In genomic region chr16:4847774-4848587, GRCh38 we compare ENCODE assay signal across 8 cellular contexts. TPM values are rescaled to one million over a fixed set of nuclear protein-coding genes. Genes with fewer than 3 reads are reported as not detected.
DNase-seq lines count a peak whose midpoint lies in the region; ATAC-seq, FAIRE-seq and TF ChIP-seq lines count a peak whose summit lies in the region.

No MANE protein-coding gene starts in this region.

- under 1% methylated on average over 83 of the region's 83 CpGs for WGBS in HUES64
- WGBS in HepG2 (ENCODE audit: low lambda C conversion rate): 3% methylated on average over 6 of the region's 83 CpGs

- H3K36me3 ChIP-seq in DOHH2 (ENCODE audit: control insufficient read depth, low read length): peaks cover 53% of the 10 kb centered on the region
- peaks cover 31% of the 10 kb centered on the region for H3K36me3 ChIP-seq in HUES64 (ENCODE audit: insufficient read depth, low read length)
- peaks cover 45% of the 10 kb centered on the region for H3K36me3 ChIP-seq in WERI-Rb-1
- peaks cover 5% of the 10 kb centered on the region for H3K36me3 ChIP-seq in colonic mucosa
- H3K36me3 ChIP-seq in HepG2 (replicated peaks in 1 of 2; ENCODE audit: control insufficient read depth in 1 of 2, insufficient read depth in 2 of 2, low read length in 2 of 2): peaks cover 2 to 21% of the 10 kb centered on the region in 2 experiments; a peak in 3 of 5 replicates

- no peak for FAIRE-seq in HepG2 (lab: Jason Lieb, UNC)

- peak overlapping the region; percentile 53 for H3K27ac ChIP-seq in DOHH2 (ENCODE audit: low read depth, low read length)
- peak overlapping the region; percentile 93 for H3K27ac ChIP-seq in HUES64 (ENCODE audit: low read depth, low read length)
- H3K27ac ChIP-seq in WERI-Rb-1: peak overlapping the region; percentile 95
- H3K27ac ChIP-seq in colonic mucosa: peak overlapping the region; percentile 98
- peak overlapping the region; percentile 95 for H3K27ac ChIP-seq in HepG2 (ENCODE audit: extremely low read length, insufficient read depth, low read length)

- H3K79me2 ChIP-seq in DOHH2 (ENCODE audit: control insufficient read depth, low read length) (peaks cover 95% of the 10 kb centered on the region), HepG2 (ENCODE audit: insufficient read depth, low read length) (peaks cover 81% of the 10 kb centered on the region)

- no peak overlapping the region for H2AFZ ChIP-seq in HepG2 (ENCODE audit: low read length)

- intact Hi-C loops in colonic mucosa (cut with DNase I) (no loop called here), HepG2 (cut with micrococcal nuclease; ENCODE audit: unreplicated experiment) (loop anchor here (1.0 kb wide), 1 partner anchor 108 kb away; no protein-coding TSS in a partner anchor)

- H3K4me1 ChIP-seq in DOHH2 (ENCODE audit: control insufficient read depth, low read length) (peaks cover 38% of the 10 kb centered on the region), HUES64 (ENCODE audit: insufficient read depth, low read length) (peaks cover 12% of the 10 kb centered on the region; the same call in 1 of the 2 replicates), colonic mucosa (peaks cover 34% of the 10 kb centered on the region), HepG2 (ENCODE audit: insufficient read depth, low read length) (peaks cover 52% of the 10 kb centered on the region)

- TF ChIP-seq EP300 in HepG2 (IDR thresholded peaks at IDR 0.05; ENCODE audit: low read depth in 2 of 2, low read length in 2 of 2) (no peak), HepG2 (CRISPR knock-in tag; IDR thresholded peaks at IDR 0.05; ENCODE audit: borderline replicate concordance) (no peak)

- H4K20me1 ChIP-seq in DOHH2 (ENCODE audit: control insufficient read depth, insufficient read depth, low read depth, low read length) (peaks cover 39% of the 10 kb centered on the region; the same call in 1 of the 2 replicates), HepG2 (ENCODE audit: insufficient read depth, low read length) (peaks cover 45% of the 10 kb centered on the region)

- TF ChIP-seq POLR2A in HepG2 (IDR thresholded peaks at IDR 0.05; ENCODE audit: insufficient read depth in 1 of 2, low read depth in 2 of 2, low read length in 2 of 2): no peak

- H3F3A ChIP-seq in DOHH2 (ENCODE audit: control insufficient read depth, insufficient read depth): 0 out of 2 replicates have a peak, but pooled peaks cover 2% of the 10 kb centered on the region

- H3K4me2 ChIP-seq in DOHH2 (ENCODE audit: low read length): peak overlapping the region; percentile 88
- H3K4me2 ChIP-seq in HepG2 (ENCODE audit: low read depth, low read length): peak overlapping the region; percentile 98

- in situ Hi-C loops in HepG2 (cut with HindIII; ENCODE audit: extremely low pct_ligation_motif_present, low pct_unique_long_range_greater_than_20kb): loop anchor here (5.0 kb wide), 1 partner anchor 109 kb away; the partner anchor contains the start of gene SEC14L5

- 0 out of 2 replicates have a peak, but pooled peaks have one; percentile 14 for TF ChIP-seq RAD21 in HepG2 (CRISPR knock-in tag; IDR thresholded peaks at IDR 0.05)

- BruUV-seq in HepG2 (replicated peaks; lab: Mats Ljungman, UMichigan): no TSS peak

- H3K9ac ChIP-seq in HUES64 (ENCODE audit: low read depth, low read length): peak overlapping the region; percentile 85
- peak overlapping the region; percentile 95 to 96 for H3K9ac ChIP-seq in colonic mucosa (ENCODE audit: low read depth in 2 of 2, low read length in 2 of 2)
- H3K9ac ChIP-seq in HepG2 (ENCODE audit: insufficient read depth, low read depth, low read length): peak overlapping the region; percentile 93

- H3K9me3 ChIP-seq in DOHH2 (ENCODE audit: control insufficient read depth, insufficient read depth, low read length): no peaks in the 10 kb centered on the region
- no peaks in the 10 kb centered on the region for H3K9me3 ChIP-seq in HUES64 (ENCODE audit: insufficient read depth, low read depth, low read length)
- no peaks in the 10 kb centered on the region for H3K9me3 ChIP-seq in WERI-Rb-1 (ENCODE audit: severe bottlenecking)
- H3K9me3 ChIP-seq in colonic mucosa: no peaks in the 10 kb centered on the region
- no peaks in the 10 kb centered on the region for H3K9me3 ChIP-seq in HepG2 (ENCODE audit: low read length)

- peak overlapping the region; percentile 91 for H3K4me3 ChIP-seq in DOHH2 (ENCODE audit: low read length)
- H3K4me3 ChIP-seq in HUES64 (ENCODE audit: low read length): peak overlapping the region; percentile 80
- H3K4me3 ChIP-seq in WERI-Rb-1 (ENCODE audit: low read depth, low read length): peak overlapping the region; percentile 95
- peak overlapping the region; percentile 87 for H3K4me3 ChIP-seq in colonic mucosa
- H3K4me3 ChIP-seq in HepG2 (replicated peaks in 1 of 3; ENCODE audit: insufficient read depth in 1 of 3, low read depth in 2 of 3, low read length in 3 of 3): peak overlapping the region; percentile 88 to 98 (median 94)

- no peaks in the 10 kb centered on the region for H3K9me2 ChIP-seq in DOHH2 (replicated peaks; ENCODE audit: control insufficient read depth, low read length)

- H3K27me3 ChIP-seq in DOHH2 (ENCODE audit: control insufficient read depth, low read length): no peaks in the 10 kb centered on the region
- H3K27me3 ChIP-seq in HUES64 (ENCODE audit: insufficient read depth, low read length): no peaks in the 10 kb centered on the region
- no peaks in the 10 kb centered on the region for H3K27me3 ChIP-seq in WERI-Rb-1 (ENCODE audit: insufficient read depth, low read depth, severe bottlenecking)
- no peaks in the 10 kb centered on the region for H3K27me3 ChIP-seq in colonic mucosa
- H3K27me3 ChIP-seq in HepG2 (ENCODE audit: control insufficient read depth in 1 of 2, insufficient read depth in 2 of 2, low read length in 2 of 2): peaks cover 0 to 4% of the 10 kb centered on the region in 2 experiments; a peak in 1 of 5 replicates

- POLR2A ChIA-PET in HepG2 (lab: Yijun Ruan, JAX): interaction anchor here (0.6 to 3.9 kb wide), 7 partner anchors 19 to 113 kb away, joined by 3 to 13 read pairs (median 3); partner anchors contain the start of genes ANKS3, DNAAF8 and SEC14L5

- DNase-seq in WERI-Rb-1 (no peak), colonic mucosa (peak; percentile 53), HepG2 (ENCODE audit: low spot score) (peak; percentile 29), NCI-H446 treated with DMSO at 0.1 percent for 48 hours (lab: John Stamatoyannopoulos, UW) (no peak)
- DNase-seq in stimulated activated CD4-positive, alpha-beta T cell treated with anti-CD3 and anti-CD28 coated beads, TNF-alpha, amount 100 ng/mL, for 24 hours (ENCODE audit: low read depth in 3 of 3): peak; percentile 14 to 39 (median 22)

- TF ChIP-seq CTCF in DOHH2 (IDR thresholded peaks at IDR 0.05; ENCODE audit: low read depth, low read length, poor library complexity, severe bottlenecking): no peak
- no peak for TF ChIP-seq CTCF in WERI-Rb-1 (IDR thresholded peaks at IDR 0.05; ENCODE audit: low read depth, low read length)
- TF ChIP-seq CTCF in colonic mucosa (IDR thresholded peaks at IDR 0.05): no peak
- TF ChIP-seq CTCF in HepG2 (CRISPR knock-in tag; IDR thresholded peaks at IDR 0.05): no peak

- CTCF ChIA-PET in HepG2 (lab: Yijun Ruan, JAX; ENCODE audit: low intra/inter-chr PET ratio, low total read pairs): interaction anchor here (1.3 kb wide), 1 partner anchor 108 kb away, joined by 3 read pairs; no protein-coding TSS in a partner anchor

- peak; percentile 29 for ATAC-seq in GM21526 (IDR thresholded peaks at IDR 0.05; ENCODE audit: low FRiP score, unreplicated experiment)
- peak; percentile 61 for ATAC-seq in HepG2

RNA-seq across cellular contexts. Expression of gene UBN1, which starts 0.7 kb away (rescaled TPM):
- polyA plus RNA-seq in HUES64 (2013, experiment 1 of 2): 24.3 TPM
- polyA plus RNA-seq in HUES64 (2013, experiment 2 of 2): 23.8 TPM
- total RNA-seq in colonic mucosa (10 to 100 TPM; 34.7 to 41.7 TPM), HepG2 (2016; rRNA removed; fragmentation: Illumina TruSeq; extraction: Trizol) (19.4 and 23.5 TPM in 2 replicates)
- total RNA-seq in HepG2 (2016; cell fraction: cytosol; rRNA removed; fragmentation: Illumina TruSeq; extraction: Trizol; ENCODE audit: low read depth): 3.2 and 3.4 TPM in 2 replicates
- total RNA-seq in HepG2 (2016; cell fraction: insoluble cytoplasmic fraction; rRNA removed; fragmentation: Illumina TruSeq; extraction: Trizol): 16.5 and 23.4 TPM in 2 replicates
- 7.7 and 8.3 TPM in 2 replicates for total RNA-seq in HepG2 (2016; cell fraction: membrane; rRNA removed; fragmentation: Illumina TruSeq; extraction: Trizol)
- total RNA-seq in HepG2 (2016; cell fraction: nucleus; rRNA removed; fragmentation: Illumina TruSeq; extraction: Trizol): 21.8 and 22.1 TPM in 2 replicates
- polyA plus RNA-seq in HepG2 (2011; rRNA removed): 10.6 TPM in 2 replicates
- 6.2 and 7.7 TPM in 2 replicates for polyA plus RNA-seq in HepG2 (2011; cell fraction: cytosol; rRNA removed)
- 31.3 and 37.9 TPM in 2 replicates for polyA plus RNA-seq in HepG2 (2011; cell fraction: nucleus; rRNA removed)
- 12.1 and 15.1 TPM in 2 replicates for polyA plus RNA-seq in HepG2 (2012)
- 0.95 and 1.1 TPM in 2 replicates for polyA plus RNA-seq in HepG2 (2016; cell fraction: cytosol; fragmentation: Illumina TruSeq; extraction: Trizol; ENCODE audit: low read depth)
- 13.1 and 16.1 TPM in 2 replicates for polyA plus RNA-seq in HepG2 (2016; cell fraction: insoluble cytoplasmic fraction; fragmentation: Illumina TruSeq; extraction: Trizol; ENCODE audit: low read depth)
- 2.9 and 3.3 TPM in 2 replicates for polyA plus RNA-seq in HepG2 (2016; cell fraction: membrane; fragmentation: Illumina TruSeq; extraction: Trizol; ENCODE audit: low read depth)
- polyA plus RNA-seq in HepG2 (2016; cell fraction: nucleus; fragmentation: Illumina TruSeq; extraction: Trizol; ENCODE audit: insufficient read depth, low read depth): 28.3 and 29.1 TPM in 2 replicates
- 31.7 and 41.5 TPM in 2 replicates for polyA minus RNA-seq in HepG2 (2011; rRNA and poly(A)+ RNA removed; ENCODE audit: low replicate concordance)
- 9.0 and 10.1 TPM in 2 replicates for polyA minus RNA-seq in HepG2 (2011; cell fraction: cytosol; rRNA and poly(A)+ RNA removed)
- 20.9 and 24.1 TPM in 2 replicates for polyA minus RNA-seq in HepG2 (2011; cell fraction: nucleus; rRNA and poly(A)+ RNA removed)

RNA-seq across cellular contexts. Expression of gene GLYR1, which starts 0.9 kb away (rescaled TPM):
- polyA plus RNA-seq in HUES64 (2013, experiment 1 of 2): 76.8 TPM
- polyA plus RNA-seq in HUES64 (2013, experiment 2 of 2): 75.1 TPM
- total RNA-seq in colonic mucosa: 100 to 1,000 TPM; 112 to 134 TPM
- 48.7 and 65.0 TPM in 2 replicates for total RNA-seq in HepG2 (2016; rRNA removed; fragmentation: Illumina TruSeq; extraction: Trizol)
- 15.9 and 19.4 TPM in 2 replicates for total RNA-seq in HepG2 (2016; cell fraction: cytosol; rRNA removed; fragmentation: Illumina TruSeq; extraction: Trizol; ENCODE audit: low read depth)
- 45.2 and 62.7 TPM in 2 replicates for total RNA-seq in HepG2 (2016; cell fraction: insoluble cytoplasmic fraction; rRNA removed; fragmentation: Illumina TruSeq; extraction: Trizol)
- total RNA-seq in HepG2 (2016; cell fraction: membrane; rRNA removed; fragmentation: Illumina TruSeq; extraction: Trizol): 15.9 and 18.0 TPM in 2 replicates
- 42.0 and 52.4 TPM in 2 replicates for total RNA-seq in HepG2 (2016; cell fraction: nucleus; rRNA removed; fragmentation: Illumina TruSeq; extraction: Trizol)
- 28.3 and 35.0 TPM in 2 replicates for polyA plus RNA-seq in HepG2 (2011; rRNA removed)
- 19.7 and 20.6 TPM in 2 replicates for polyA plus RNA-seq in HepG2 (2011; cell fraction: cytosol; rRNA removed)
- polyA plus RNA-seq in HepG2 (2011; cell fraction: nucleus; rRNA removed): 37.8 and 42.0 TPM in 2 replicates
- polyA plus RNA-seq in HepG2 (2012): 24.7 and 35.3 TPM in 2 replicates
- polyA plus RNA-seq in HepG2 (2016; cell fraction: cytosol; fragmentation: Illumina TruSeq; extraction: Trizol; ENCODE audit: low read depth): 5.7 and 7.1 TPM in 2 replicates
- 52.7 and 61.5 TPM in 2 replicates for polyA plus RNA-seq in HepG2 (2016; cell fraction: insoluble cytoplasmic fraction; fragmentation: Illumina TruSeq; extraction: Trizol; ENCODE audit: low read depth)
- polyA plus RNA-seq in HepG2 (2016; cell fraction: membrane; fragmentation: Illumina TruSeq; extraction: Trizol; ENCODE audit: low read depth): 9.9 and 13.3 TPM in 2 replicates
- polyA plus RNA-seq in HepG2 (2016; cell fraction: nucleus; fragmentation: Illumina TruSeq; extraction: Trizol; ENCODE audit: insufficient read depth, low read depth): 79.5 and 95.5 TPM in 2 replicates
- polyA minus RNA-seq in HepG2 (2011; rRNA and poly(A)+ RNA removed; ENCODE audit: low replicate concordance): 31.8 and 71.0 TPM in 2 replicates
- polyA minus RNA-seq in HepG2 (2011; cell fraction: cytosol; rRNA and poly(A)+ RNA removed): 7.9 and 8.7 TPM in 2 replicates
- 30.6 and 30.8 TPM in 2 replicates for polyA minus RNA-seq in HepG2 (2011; cell fraction: nucleus; rRNA and poly(A)+ RNA removed)

RNA-seq across cellular contexts. Expression of gene ROGDI, which starts 45.5 kb away (rescaled TPM):
- 19.6 TPM for polyA plus RNA-seq in HUES64 (2013, experiment 1 of 2)
- polyA plus RNA-seq in HUES64 (2013, experiment 2 of 2): 19.6 TPM
- 10 to 100 TPM; 18.1 to 23.9 TPM for total RNA-seq in colonic mucosa
- total RNA-seq in HepG2 (2016; rRNA removed; fragmentation: Illumina TruSeq; extraction: Trizol): 16.8 and 19.2 TPM in 2 replicates
- total RNA-seq in HepG2 (2016; cell fraction: cytosol; rRNA removed; fragmentation: Illumina TruSeq; extraction: Trizol; ENCODE audit: low read depth): 22.3 and 22.8 TPM in 2 replicates
- 15.4 and 17.5 TPM in 2 replicates for total RNA-seq in HepG2 (2016; cell fraction: insoluble cytoplasmic fraction; rRNA removed; fragmentation: Illumina TruSeq; extraction: Trizol)
- 24.2 and 30.2 TPM in 2 replicates for total RNA-seq in HepG2 (2016; cell fraction: membrane; rRNA removed; fragmentation: Illumina TruSeq; extraction: Trizol)
- 11.4 and 14.7 TPM in 2 replicates for total RNA-seq in HepG2 (2016; cell fraction: nucleus; rRNA removed; fragmentation: Illumina TruSeq; extraction: Trizol)
- 42.1 and 55.9 TPM in 2 replicates for polyA plus RNA-seq in HepG2 (2011; rRNA removed)
- polyA plus RNA-seq in HepG2 (2011; cell fraction: cytosol; rRNA removed): 28.6 and 42.0 TPM in 2 replicates
- 210 and 224 TPM in 2 replicates for polyA plus RNA-seq in HepG2 (2011; cell fraction: nucleus; rRNA removed)
- polyA plus RNA-seq in HepG2 (2012): 19.5 and 23.7 TPM in 2 replicates
- polyA plus RNA-seq in HepG2 (2016; cell fraction: cytosol; fragmentation: Illumina TruSeq; extraction: Trizol; ENCODE audit: low read depth): 25.8 and 30.9 TPM in 2 replicates
- 20.1 TPM in 2 replicates for polyA plus RNA-seq in HepG2 (2016; cell fraction: insoluble cytoplasmic fraction; fragmentation: Illumina TruSeq; extraction: Trizol; ENCODE audit: low read depth)
- polyA plus RNA-seq in HepG2 (2016; cell fraction: membrane; fragmentation: Illumina TruSeq; extraction: Trizol; ENCODE audit: low read depth): 27.7 and 34.1 TPM in 2 replicates
- 40.1 and 43.8 TPM in 2 replicates for polyA plus RNA-seq in HepG2 (2016; cell fraction: nucleus; fragmentation: Illumina TruSeq; extraction: Trizol; ENCODE audit: insufficient read depth, low read depth)
- polyA minus RNA-seq in HepG2 (2011; rRNA and poly(A)+ RNA removed; ENCODE audit: low replicate concordance): 13.8 and 24.1 TPM in 2 replicates
- 7.8 and 9.9 TPM in 2 replicates for polyA minus RNA-seq in HepG2 (2011; cell fraction: cytosol; rRNA and poly(A)+ RNA removed)
- polyA minus RNA-seq in HepG2 (2011; cell fraction: nucleus; rRNA and poly(A)+ RNA removed): 13.5 and 14.2 TPM in 2 replicates

RNA-seq across cellular contexts. Expression of gene SMIM22, which starts 52.8 kb away (rescaled TPM):
- not detected for polyA plus RNA-seq in HUES64 (2013, experiment 1 of 2)
- polyA plus RNA-seq in HUES64 (2013, experiment 2 of 2): not detected
- total RNA-seq in colonic mucosa: 100 to 1,000 TPM; 361 to 457 TPM
- not detected in 2 replicates for total RNA-seq in HepG2 (2016; rRNA removed; fragmentation: Illumina TruSeq; extraction: Trizol)
- total RNA-seq in HepG2 (2016; cell fraction: cytosol; rRNA removed; fragmentation: Illumina TruSeq; extraction: Trizol; ENCODE audit: low read depth): not detected in 2 replicates
- not detected in 2 replicates for total RNA-seq in HepG2 (2016; cell fraction: insoluble cytoplasmic fraction; rRNA removed; fragmentation: Illumina TruSeq; extraction: Trizol)
- not detected in 2 replicates for total RNA-seq in HepG2 (2016; cell fraction: membrane; rRNA removed; fragmentation: Illumina TruSeq; extraction: Trizol)
- not detected in 2 replicates for total RNA-seq in HepG2 (2016; cell fraction: nucleus; rRNA removed; fragmentation: Illumina TruSeq; extraction: Trizol)
- polyA plus RNA-seq in HepG2 (2011; rRNA removed): not detected in 2 replicates
- polyA plus RNA-seq in HepG2 (2011; cell fraction: cytosol; rRNA removed): not detected in 2 replicates
- not detected in 2 replicates for polyA plus RNA-seq in HepG2 (2011; cell fraction: nucleus; rRNA removed)
- polyA plus RNA-seq in HepG2 (2012): 0.52 TPM in 1 of 2 replicates, not detected in the other
- polyA plus RNA-seq in HepG2 (2016; cell fraction: cytosol; fragmentation: Illumina TruSeq; extraction: Trizol; ENCODE audit: low read depth): not detected in 2 replicates
- not detected in 2 replicates for polyA plus RNA-seq in HepG2 (2016; cell fraction: insoluble cytoplasmic fraction; fragmentation: Illumina TruSeq; extraction: Trizol; ENCODE audit: low read depth)
- not detected in 2 replicates for polyA plus RNA-seq in HepG2 (2016; cell fraction: membrane; fragmentation: Illumina TruSeq; extraction: Trizol; ENCODE audit: low read depth)
- not detected in 2 replicates for polyA plus RNA-seq in HepG2 (2016; cell fraction: nucleus; fragmentation: Illumina TruSeq; extraction: Trizol; ENCODE audit: insufficient read depth, low read depth)
- not detected in 2 replicates for polyA minus RNA-seq in HepG2 (2011; rRNA and poly(A)+ RNA removed; ENCODE audit: low replicate concordance)
- polyA minus RNA-seq in HepG2 (2011; cell fraction: cytosol; rRNA and poly(A)+ RNA removed): not detected in 2 replicates
- not detected in 2 replicates for polyA minus RNA-seq in HepG2 (2011; cell fraction: nucleus; rRNA and poly(A)+ RNA removed)

RNA-seq across cellular contexts. Expression of gene SEPTIN12, which starts 59.8 kb away (rescaled TPM):
- polyA plus RNA-seq in HUES64 (2013, experiment 1 of 2): not detected
- polyA plus RNA-seq in HUES64 (2013, experiment 2 of 2): not detected
- total RNA-seq in colonic mucosa (not detected), HepG2 (2016; rRNA removed; fragmentation: Illumina TruSeq; extraction: Trizol) (0.22 TPM in 1 of 2 replicates, not detected in the other)
- total RNA-seq in HepG2 (2016; cell fraction: cytosol; rRNA removed; fragmentation: Illumina TruSeq; extraction: Trizol; ENCODE audit: low read depth): not detected in 2 replicates
- not detected in 2 replicates for total RNA-seq in HepG2 (2016; cell fraction: insoluble cytoplasmic fraction; rRNA removed; fragmentation: Illumina TruSeq; extraction: Trizol)
- total RNA-seq in HepG2 (2016; cell fraction: membrane; rRNA removed; fragmentation: Illumina TruSeq; extraction: Trizol): not detected in 2 replicates
- not detected in 2 replicates for total RNA-seq in HepG2 (2016; cell fraction: nucleus; rRNA removed; fragmentation: Illumina TruSeq; extraction: Trizol)
- polyA plus RNA-seq in HepG2 (2011; rRNA removed): 0.31 TPM in 1 of 2 replicates, not detected in the other
- not detected in 2 replicates for polyA plus RNA-seq in HepG2 (2011; cell fraction: cytosol; rRNA removed)
- 0.29 and 0.43 TPM in 2 replicates for polyA plus RNA-seq in HepG2 (2011; cell fraction: nucleus; rRNA removed)
- polyA plus RNA-seq in HepG2 (2012): 0.50 TPM in 1 of 2 replicates, not detected in the other
- not detected in 2 replicates for polyA plus RNA-seq in HepG2 (2016; cell fraction: cytosol; fragmentation: Illumina TruSeq; extraction: Trizol; ENCODE audit: low read depth)
- polyA plus RNA-seq in HepG2 (2016; cell fraction: insoluble cytoplasmic fraction; fragmentation: Illumina TruSeq; extraction: Trizol; ENCODE audit: low read depth): not detected in 2 replicates
- polyA plus RNA-seq in HepG2 (2016; cell fraction: membrane; fragmentation: Illumina TruSeq; extraction: Trizol; ENCODE audit: low read depth): not detected in 2 replicates
- not detected in 2 replicates for polyA plus RNA-seq in HepG2 (2016; cell fraction: nucleus; fragmentation: Illumina TruSeq; extraction: Trizol; ENCODE audit: insufficient read depth, low read depth)
- polyA minus RNA-seq in HepG2 (2011; rRNA and poly(A)+ RNA removed; ENCODE audit: low replicate concordance): 0.89 TPM in 1 of 2 replicates, not detected in the other
- not detected in 2 replicates for polyA minus RNA-seq in HepG2 (2011; cell fraction: cytosol; rRNA and poly(A)+ RNA removed)
- not detected in 2 replicates for polyA minus RNA-seq in HepG2 (2011; cell fraction: nucleus; rRNA and poly(A)+ RNA removed)

Comparison
In these comparisons a context has a peak if more than half of its experiments do, and no peak if none do; other contexts are left out.
1. DNase-seq: peak in colonic mucosa (single experiment), HepG2 (single experiment) and stimulated activated CD4-positive, alpha-beta T cell treated with anti-CD3 and anti-CD28 coated beads, TNF-alpha, amount 100 ng/mL, for 24 hours (3 of 3); none in WERI-Rb-1 (single experiment) and NCI-H446 treated with DMSO at 0.1 percent for 48 hours (single experiment).
2. Peak in every context shown above with its lines, with median percentiles within 50 percentile points of each other: H3K27ac ChIP-seq, H3K4me3 ChIP-seq and H3K9ac ChIP-seq.